In the genomic region with DNA sequence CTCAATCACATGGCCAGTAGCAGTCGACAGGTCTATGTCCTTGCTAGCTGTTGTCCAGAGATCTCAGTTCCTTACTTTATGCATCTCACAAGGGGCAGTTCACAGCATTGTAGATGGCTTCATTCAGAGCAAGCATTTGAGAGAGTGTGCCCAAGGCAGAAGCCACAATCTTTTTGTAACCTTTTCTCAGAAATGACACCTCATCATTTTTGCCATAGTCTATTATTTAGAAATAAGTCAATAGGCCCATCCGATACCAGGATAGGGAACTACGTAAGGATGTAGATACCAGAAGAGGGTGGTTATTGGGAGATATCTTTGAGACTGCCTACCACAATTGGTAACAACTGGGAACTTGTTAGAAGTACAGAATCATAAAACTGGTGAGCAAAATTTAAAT, we compare ENCODE assay signal across 37 cellular contexts. TPM values are rescaled to one million over a fixed set of nuclear protein-coding genes. Genes with fewer than 3 reads are reported as not detected.
DNase-seq lines count a peak whose midpoint lies in the region; ATAC-seq and TF ChIP-seq lines count a peak whose summit lies in the region.
"Had no signal": no experiment of that assay in that cellular context is flagged by ENCODE, and none has a peak within 500 bp of the region (broad histone marks: within the 10 kb centered on the region; RNA-seq: fewer than 3 reads in every experiment).

No MANE protein-coding gene starts in this region.

- no peaks in the 10 kb centered on the region for H3K4me1 Mint-ChIP-seq in activated T-helper 2 cell treated with anti-CD3 and anti-CD28 coated beads, Interferon-gamma antibody, Interleukin-2, Interleukin-4, amounts not matched to agents 10 μg/mL and 5 μg/mL and 100 μg/mL, durations not matched to agents 14 hours and 24 hours and 36 hours (ENCODE audit: low read depth)
- H3K4me1 Mint-ChIP-seq: activated CD4-positive, alpha-beta T cell treated with anti-CD3 and anti-CD28 coated beads, Interleukin-2, amount 10 ng/mL, durations not matched to agents 7 days and 5 days; activated naive CD8-positive, alpha-beta T cell treated with anti-CD3 and anti-CD28 coated beads, Interleukin-2, amount 10 ng/mL, durations not matched to agents 7 days and 5 days had no signal

- H3K4me3 Mint-ChIP-seq in activated T-helper 2 cell treated with anti-CD3 and anti-CD28 coated beads, Interferon-gamma antibody, Interleukin-2, Interleukin-4, amounts not matched to agents 10 μg/mL and 5 μg/mL and 100 μg/mL, durations not matched to agents 14 hours and 24 hours and 36 hours (ENCODE audit: low read depth) = no peak overlapping the region
- H3K4me3 Mint-ChIP-seq: activated CD4-positive, alpha-beta T cell treated with anti-CD3 and anti-CD28 coated beads, Interleukin-2, amount 10 ng/mL, durations not matched to agents 7 days and 5 days; activated naive CD8-positive, alpha-beta T cell treated with anti-CD3 and anti-CD28 coated beads, Interleukin-2, amount 10 ng/mL, durations not matched to agents 7 days and 5 days; endodermal cell; GM23338; HFFc6; nephron progenitor cell; WTC11 had no signal

- no peak for TF ChIP-seq CTCF in RWPE2 (IDR thresholded peaks at IDR 0.05; ENCODE audit: poor library complexity, severe bottlenecking)
- TF ChIP-seq CTCF in foreskin keratinocyte (conservative IDR thresholded peaks at IDR 0.05) = no peak
- TF ChIP-seq CTCF in osteoblast (IDR thresholded peaks at IDR 0.05; ENCODE audit: extremely low read depth, low read depth, low read length) = no peak

- H2AFZ ChIP-seq in osteoblast (ENCODE audit: low read length) = no peak overlapping the region
- H2AFZ ChIP-seq: GM23338 had no signal

- no peaks in the 10 kb centered on the region for H3K36me3 Mint-ChIP-seq in activated T-helper 2 cell treated with anti-CD3 and anti-CD28 coated beads, Interferon-gamma antibody, Interleukin-2, Interleukin-4, amounts not matched to agents 10 μg/mL and 5 μg/mL and 100 μg/mL, durations not matched to agents 14 hours and 24 hours and 36 hours (ENCODE audit: low read depth)
- H3K36me3 Mint-ChIP-seq: activated naive CD8-positive, alpha-beta T cell treated with anti-CD3 and anti-CD28 coated beads, Interleukin-2, amount 10 ng/mL, durations not matched to agents 7 days and 5 days; WTC11 had no signal

- DNase-seq in RWPE2 (ENCODE audit: low spot score) (no peak), foreskin keratinocyte (no peak), osteoblast (ENCODE audit: insufficient read length, low spot score, missing footprints) (no peak), GF-D8 (lab: John Stamatoyannopoulos, UW) (no peak)
- no peak for DNase-seq in activated T-helper 2 cell treated with anti-CD3 and anti-CD28 coated beads, Interferon-gamma antibody, Interleukin-2, Interleukin-4, amounts not matched to agents 10 μg/mL and 5 μg/mL and 100 μg/mL, durations not matched to agents 14 hours and 24 hours and 36 hours (ENCODE audit: low spot score)
- DNase-seq: activated CD4-positive, alpha-beta T cell treated with anti-CD3 and anti-CD28 coated beads, Interleukin-2, amount 10 ng/mL, durations not matched to agents 7 days and 5 days; activated gamma-delta T cell; activated naive CD8-positive, alpha-beta T cell treated with anti-CD3 and anti-CD28 coated beads, Interleukin-2, amount 10 ng/mL, durations not matched to agents 7 days and 5 days; activated T-cell treated with anti-CD3 and anti-CD28 coated beads, Interleukin-2, amount 50 U/mL, for 1 hour; aorta; caudate nucleus; dermis blood vessel endothelial cell; DMS53; endodermal cell; gastrocnemius medialis; HFFc6; lower lobe of right lung; mucosa of descending colon; NCI-H1092; NCI-H1930; NCI-H526 treated with DMSO at 0.1 percent for 48 hours; nephron progenitor cell; NK-92 treated with Interleukin-12 subunit alpha and Interleukin-12 subunit beta, amount 100 ng/mL, for 24 hours; pancreas; retina; SK-N-SH; stimulated activated CD4-positive, alpha-beta T cell treated with anti-CD3 and anti-CD28 coated beads, Interleukin-1b, Interleukin-23, amount 100 ng/mL, for 48 hours; stimulated activated naive CD4-positive, alpha-beta T cell treated with Interleukin-2 at 50 U/mL for 16 hours; testis had no signal

- no peak overlapping the region for H3K4me2 ChIP-seq in osteoblast (ENCODE audit: insufficient read depth, low read length)
- H3K4me2 ChIP-seq: BLaER1 treated with 17β-estradiol and CSF1 and Interleukin-3, amounts not matched to agents 10 nM and 100 nM; GM23338; SK-N-SH had no signal

- no peaks in the 10 kb centered on the region for H3K27me3 Mint-ChIP-seq in activated T-helper 2 cell treated with anti-CD3 and anti-CD28 coated beads, Interferon-gamma antibody, Interleukin-2, Interleukin-4, amounts not matched to agents 10 μg/mL and 5 μg/mL and 100 μg/mL, durations not matched to agents 14 hours and 24 hours and 36 hours (ENCODE audit: low read depth)
- H3K27me3 Mint-ChIP-seq: activated CD4-positive, alpha-beta T cell treated with anti-CD3 and anti-CD28 coated beads, Interleukin-2, amount 10 ng/mL, durations not matched to agents 7 days and 5 days; activated naive CD8-positive, alpha-beta T cell treated with anti-CD3 and anti-CD28 coated beads, Interleukin-2, amount 10 ng/mL, durations not matched to agents 7 days and 5 days had no signal

- H3K79me2 ChIP-seq in osteoblast (ENCODE audit: insufficient read depth, low read length) = peaks cover 62% of the 10 kb centered on the region

- H3K9me3 ChIP-seq in RWPE2 (ENCODE audit: severe bottlenecking) (no peaks in the 10 kb centered on the region), osteoblast (ENCODE audit: low read depth, low read length) (no peaks in the 10 kb centered on the region)
- H3K9me3 ChIP-seq: BLaER1 treated with 17β-estradiol and CSF1 and Interleukin-3, amounts not matched to agents 10 nM and 100 nM; gastrocnemius medialis; lower lobe of right lung; mucosa of descending colon; pancreas; SK-N-SH; testis had no signal

- H3K27me3 ChIP-seq in RWPE2 (ENCODE audit: insufficient read depth, poor library complexity, severe bottlenecking) (no peaks in the 10 kb centered on the region), foreskin keratinocyte (no peaks in the 10 kb centered on the region), osteoblast (ENCODE audit: insufficient read depth, low read length) (no peaks in the 10 kb centered on the region)
- H3K27me3 ChIP-seq: BLaER1 treated with 17β-estradiol and CSF1 and Interleukin-3, amounts not matched to agents 10 nM and 100 nM; gastrocnemius medialis; pancreas; testis had no signal

- peaks cover 52% of the 10 kb centered on the region for H3K36me3 ChIP-seq in RWPE2 (ENCODE audit: low read depth)
- H3K36me3 ChIP-seq in osteoblast (ENCODE audit: insufficient read depth, low read length) = peaks cover 5% of the 10 kb centered on the region
- H3K36me3 ChIP-seq: BLaER1 treated with 17β-estradiol and CSF1 and Interleukin-3, amounts not matched to agents 10 nM and 100 nM; gastrocnemius medialis; lower lobe of right lung; pancreas had no signal

- H3K27ac ChIP-seq in RWPE2 (ENCODE audit: poor library complexity, severe bottlenecking) (peak overlapping the region; percentile 95), foreskin keratinocyte (peak overlapping the region; percentile 99), osteoblast (ENCODE audit: low read depth, low read length) (peak overlapping the region; percentile 98)
- H3K27ac ChIP-seq: BLaER1 treated with 17β-estradiol and CSF1 and Interleukin-3, amounts not matched to agents 10 nM and 100 nM; lower lobe of right lung; testis had no signal

- peaks cover 42% of the 10 kb centered on the region for H3K4me1 ChIP-seq in RWPE2 (ENCODE audit: insufficient read depth, poor library complexity, severe bottlenecking)
- peaks cover 26% of the 10 kb centered on the region for H3K4me1 ChIP-seq in foreskin keratinocyte
- H3K4me1 ChIP-seq in osteoblast (ENCODE audit: insufficient read depth, low read length) = peaks cover 52% of the 10 kb centered on the region
- H3K4me1 ChIP-seq: testis had no signal

- H3K4me3 ChIP-seq in RWPE2 (ENCODE audit: severe bottlenecking) = no peak overlapping the region
- H3K4me3 ChIP-seq in osteoblast (ENCODE audit: insufficient read depth, low read length) = no peak overlapping the region
- H3K4me3 ChIP-seq: BLaER1 treated with 17β-estradiol and CSF1 and Interleukin-3, amounts not matched to agents 10 nM and 100 nM; gastrocnemius medialis; GM23338; lower lobe of right lung; mucosa of descending colon; pancreas; testis had no signal

- H3K27ac Mint-ChIP-seq in activated T-helper 2 cell treated with anti-CD3 and anti-CD28 coated beads, Interferon-gamma antibody, Interleukin-2, Interleukin-4, amounts not matched to agents 10 μg/mL and 5 μg/mL and 100 μg/mL, durations not matched to agents 14 hours and 24 hours and 36 hours = no peak overlapping the region
- H3K27ac Mint-ChIP-seq: activated CD4-positive, alpha-beta T cell treated with anti-CD3 and anti-CD28 coated beads, Interleukin-2, amount 10 ng/mL, durations not matched to agents 7 days and 5 days; activated naive CD8-positive, alpha-beta T cell treated with anti-CD3 and anti-CD28 coated beads, Interleukin-2, amount 10 ng/mL, durations not matched to agents 7 days and 5 days; endodermal cell; GM23338; nephron progenitor cell; WTC11 had no signal

- ATAC-seq in RWPE2 (ENCODE audit: low read depth) = no peak
- ATAC-seq in foreskin keratinocyte = no peak
- no peak for ATAC-seq in HG03280 (IDR thresholded peaks at IDR 0.05; ENCODE audit: unreplicated experiment)
- ATAC-seq in GM21526 (IDR thresholded peaks at IDR 0.05; ENCODE audit: low FRiP score, unreplicated experiment) = no peak
- ATAC-seq: esophagus mucosa, gastrocnemius medialis, GM23338, lower lobe of right lung, mucosa of descending colon, pancreas, Right ventricle myocardium inferior, WTC11 had no signal

- H3K9me3 Mint-ChIP-seq in activated T-helper 2 cell treated with anti-CD3 and anti-CD28 coated beads, Interferon-gamma antibody, Interleukin-2, Interleukin-4, amounts not matched to agents 10 μg/mL and 5 μg/mL and 100 μg/mL, durations not matched to agents 14 hours and 24 hours and 36 hours = peaks cover 7% of the 10 kb centered on the region
- H3K9me3 Mint-ChIP-seq: activated CD4-positive, alpha-beta T cell treated with anti-CD3 and anti-CD28 coated beads, Interleukin-2, amount 10 ng/mL, durations not matched to agents 7 days and 5 days; endodermal cell; GM23338; HFFc6; WTC11 had no signal

- H4K20me1 ChIP-seq in osteoblast (ENCODE audit: insufficient read depth, low read length) = no peaks in the 10 kb centered on the region
- H4K20me1 ChIP-seq: BLaER1 treated with 17β-estradiol and CSF1 and Interleukin-3, amounts not matched to agents 10 nM and 100 nM had no signal

- intact Hi-C loops in activated T-helper 2 cell treated with anti-CD3 and anti-CD28 coated beads, Interferon-gamma antibody, Interleukin-2, Interleukin-4, amounts not matched to agents 10 μg/mL and 5 μg/mL and 100 μg/mL, durations not matched to agents 14 hours and 24 hours and 36 hours (cut with micrococcal nuclease) = no loop called here

RNA-seq across cellular contexts. Expression of a gene that starts 37.1 kb away (rescaled TPM):
- 3.6 TPM in 2 replicates for total RNA-seq in foreskin keratinocyte
- polyA plus RNA-seq in foreskin keratinocyte = 2.4 and 2.7 TPM in 2 replicates
- 88.3 and 107 TPM in 2 replicates for total RNA-seq in osteoblast
- total RNA-seq in activated T-helper 2 cell treated with anti-CD3 and anti-CD28 coated beads, Interferon-gamma antibody, Interleukin-2, Interleukin-4, amounts not matched to agents 10 μg/mL and 5 μg/mL and 100 μg/mL, durations not matched to agents 14 hours and 24 hours and 36 hours = not detected in 2 replicates
- total RNA-seq: activated CD4-positive, alpha-beta T cell treated with anti-CD3 and anti-CD28 coated beads, Interleukin-2, amount 10 ng/mL, durations not matched to agents 7 days and 5 days; activated naive CD8-positive, alpha-beta T cell treated with anti-CD3 and anti-CD28 coated beads, Interleukin-2, amount 10 ng/mL, durations not matched to agents 7 days and 5 days; T-helper 1 cell treated with Interleukin-12 subunit alpha and Interleukin-12 subunit beta and Interleukin-4 antibody, amounts not matched to agents 30 ng/mL and 1 ng/mL, for 36 hours had no signal

Comparison
In these comparisons a context has a peak if more than half of its experiments do, and no peak if none do; other contexts are left out.
1. RNA of a gene that starts 37.1 kb away (total RNA-seq): 88.3 to 107 TPM in osteoblast; 3.6 TPM in foreskin keratinocyte and not detected in activated T-helper 2 cell treated with anti-CD3 and anti-CD28 coated beads, Interferon-gamma antibody, Interleukin-2, Interleukin-4, amounts not matched to agents 10 μg/mL and 5 μg/mL and 100 μg/mL, durations not matched to agents 14 hours and 24 hours and 36 hours; every median in the first group is over 10 times any median in the second.
2. Peak in every context shown above with its lines, with median percentiles within 50 percentile points of each other: H3K27ac ChIP-seq.